14 cellular contexts compared by ENCODE assay signal in the genomic region with DNA sequence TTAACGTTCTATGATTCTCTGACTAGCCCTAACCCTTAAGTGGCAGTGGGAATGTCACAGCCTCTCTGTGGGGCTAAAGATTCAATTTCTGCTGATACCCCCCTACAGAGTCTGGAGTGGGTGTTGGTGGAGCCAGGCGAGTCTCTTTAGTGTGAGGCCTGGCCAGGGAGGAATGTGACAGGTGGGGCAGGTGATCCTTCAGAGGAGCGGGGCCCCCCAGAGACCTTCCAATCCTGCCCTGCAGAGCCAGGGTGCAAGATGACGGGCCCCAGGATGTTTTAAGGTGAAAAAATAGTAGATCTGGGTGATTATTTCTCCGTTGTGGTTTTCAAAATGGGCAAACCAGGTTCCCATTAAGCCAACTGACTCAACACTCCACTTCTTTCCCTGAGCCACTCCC.
"Had no signal": no experiment of that assay in that cellular context is flagged by ENCODE, and none has a peak within 500 bp of the region (broad histone marks: within the 10 kb centered on the region; RNA-seq: fewer than 3 reads in every experiment).

No MANE protein-coding gene starts in this region.

- ATAC-seq: activated CD8-positive, alpha-beta T cell treated with anti-CD3 and anti-CD28 coated beads for 36 hours; activated naive CD4-positive, alpha-beta T cell treated with anti-CD3 and anti-CD28 coated beads, Interleukin-2, amount 50 U/mL, for 72 hours; activated T-cell treated with anti-CD3 and anti-CD28 coated beads, Interleukin-2, amount 50 U/mL, for 72 hours; body of pancreas; effector memory CD8-positive, alpha-beta T cell had no signal

- H3K9me3 ChIP-seq: body of pancreas, esophagus squamous epithelium, testis had no signal

- DNase-seq: activated B cell treated with CpG ODN at 0.5 μM for 24 hours; activated CD4-positive, alpha-beta T cell treated with anti-CD3 and anti-CD28 coated beads for 48 hours; activated CD8-positive, alpha-beta T cell treated with anti-CD3 and anti-CD28 coated beads for 36 hours; activated gamma-delta T cell treated with Interleukin-2 at 50 U/mL for 16 hours; activated T-cell treated with anti-CD3 and anti-CD28 coated beads, Interleukin-2, amount 50 U/mL, for 72 hours; amygdala; body of pancreas; effector memory CD8-positive, alpha-beta T cell; esophagus squamous epithelium; nucleus accumbens; retina; stimulated activated CD4-positive, alpha-beta T cell treated with anti-CD3 and anti-CD28 coated beads, Interleukin-2, amount 100 ng/mL, for 24 hours; testis had no signal

- H3K27me3 ChIP-seq: body of pancreas, esophagus squamous epithelium, testis had no signal

- H3K4me1 ChIP-seq: testis had no signal

- H3K36me3 ChIP-seq: esophagus squamous epithelium had no signal

- H3K4me3 ChIP-seq: body of pancreas, esophagus squamous epithelium, testis had no signal

- H3K27ac ChIP-seq: body of pancreas, esophagus squamous epithelium, testis had no signal
